Comparison of ENCODE assay signal across 1 cellular context in genomic region chr3:185943363-185944106, GRCh38.
TF ChIP-seq lines count a peak whose summit lies in the region.

No MANE protein-coding gene starts in this region.

TF ChIP-seq in HepG2, 621 proteins besides CTCF, POLR2A, EP300 and RAD21 (continued from another document and continues in another):
- TF ChIP-seq FOXA1 (IDR thresholded peaks at IDR 0.05): no peak
- TF ChIP-seq FOXA1 (CRISPR knock-in tag; IDR thresholded peaks at IDR 0.05): 0 out of 2 replicates have a peak, but pooled peaks have one; percentile 38
- TF ChIP-seq PHB2 (IDR thresholded peaks at IDR 0.05; ENCODE audit: partially characterized antibody): no peak
- no peak for TF ChIP-seq ZNF44 (CRISPR knock-in tag; IDR thresholded peaks at IDR 0.05)
- TF ChIP-seq ZMYM4 (CRISPR knock-in tag; IDR thresholded peaks at IDR 0.05): peak; percentile 65
- no peak for TF ChIP-seq GPBP1L1 (CRISPR knock-in tag; IDR thresholded peaks at IDR 0.05)
- no peak for TF ChIP-seq ZNF446 (CRISPR knock-in tag; IDR thresholded peaks at IDR 0.05)
- no peak for TF ChIP-seq KLF9 (CRISPR knock-in tag; IDR thresholded peaks at IDR 0.05; ENCODE audit: low read depth)
- TF ChIP-seq MIXL1 (CRISPR knock-in tag; IDR thresholded peaks at IDR 0.05): 0 out of 2 replicates have a peak, but pooled peaks have one; percentile 55
- TF ChIP-seq ISX (CRISPR knock-in tag; conservative IDR thresholded peaks at IDR 0.05): no peak
- no peak for TF ChIP-seq KLF11 (CRISPR knock-in tag; IDR thresholded peaks at IDR 0.05)
- no peak for TF ChIP-seq ZNF180 (CRISPR knock-in tag; IDR thresholded peaks at IDR 0.05; ENCODE audit: borderline replicate concordance, low read depth)
- no peak for TF ChIP-seq EZH2 (conservative IDR thresholded peaks at IDR 0.05; ENCODE audit: low read depth, low read length)
- TF ChIP-seq ZNF383 (CRISPR knock-in tag; IDR thresholded peaks at IDR 0.05; ENCODE audit: borderline replicate concordance): no peak
- no peak for TF ChIP-seq TRIM22 (IDR thresholded peaks at IDR 0.05)
- TF ChIP-seq ZNF788 (CRISPR knock-in tag; IDR thresholded peaks at IDR 0.05; ENCODE audit: borderline replicate concordance): no peak; the same call in 1 of the 2 replicates
- TF ChIP-seq THAP8 (CRISPR knock-in tag; IDR thresholded peaks at IDR 0.05; ENCODE audit: borderline replicate concordance): no peak
- TF ChIP-seq CC2D1A (CRISPR knock-in tag; IDR thresholded peaks at IDR 0.05): no peak
- TF ChIP-seq ZBTB10 (CRISPR knock-in tag; IDR thresholded peaks at IDR 0.05; ENCODE audit: borderline replicate concordance): 0 out of 2 replicates have a peak, but pooled peaks have one; percentile 42
- TF ChIP-seq ZNF724P (CRISPR knock-in tag; IDR thresholded peaks at IDR 0.05; ENCODE audit: borderline replicate concordance): no peak
- no peak for TF ChIP-seq PAWR (CRISPR knock-in tag; IDR thresholded peaks at IDR 0.05; ENCODE audit: borderline replicate concordance)
- 0 out of 2 replicates have a peak, but pooled peaks have one; percentile 23 for TF ChIP-seq SIX4 (CRISPR knock-in tag; IDR thresholded peaks at IDR 0.05)
- TF ChIP-seq KAT8 (CRISPR knock-in tag; IDR thresholded peaks at IDR 0.05): peak; percentile 69
- peak; percentile 85 for TF ChIP-seq SALL1 (CRISPR knock-in tag; IDR thresholded peaks at IDR 0.05)
- TF ChIP-seq IRF9 (CRISPR knock-in tag; IDR thresholded peaks at IDR 0.05; ENCODE audit: borderline replicate concordance): no peak
- no peak; the same call in 1 of the 2 replicates for TF ChIP-seq ZFP37 (CRISPR knock-in tag; IDR thresholded peaks at IDR 0.05; ENCODE audit: borderline replicate concordance)
- peak; percentile 39; the same call in 1 of the 2 replicates for TF ChIP-seq ZNF335 (CRISPR knock-in tag; IDR thresholded peaks at IDR 0.05)
- no peak for TF ChIP-seq ZNF20 (CRISPR knock-in tag; IDR thresholded peaks at IDR 0.05)
- TF ChIP-seq THAP7 (CRISPR knock-in tag; IDR thresholded peaks at IDR 0.05): no peak
- no peak for TF ChIP-seq TBX3 (IDR thresholded peaks at IDR 0.05; ENCODE audit: borderline replicate concordance)
- TF ChIP-seq USF2 (IDR thresholded peaks at IDR 0.05; ENCODE audit: low read depth, low read length): no peak
- TF ChIP-seq USF2 (CRISPR knock-in tag; IDR thresholded peaks at IDR 0.05; ENCODE audit: borderline replicate concordance): no peak
- TF ChIP-seq ZBTB26 (CRISPR knock-in tag; IDR thresholded peaks at IDR 0.05; ENCODE audit: borderline replicate concordance): peak; percentile 95
- TF ChIP-seq ZNF296 (CRISPR knock-in tag; conservative IDR thresholded peaks at IDR 0.05): no peak
- TF ChIP-seq ZBTB4 (CRISPR knock-in tag; IDR thresholded peaks at IDR 0.05; ENCODE audit: borderline replicate concordance): no peak
- no peak for TF ChIP-seq ZNF616 (CRISPR knock-in tag; IDR thresholded peaks at IDR 0.05; ENCODE audit: low read depth)
- TF ChIP-seq SMC3 (IDR thresholded peaks at IDR 0.05; ENCODE audit: low read length): peak; percentile 95
- TF ChIP-seq PCBP1 (IDR thresholded peaks at IDR 0.05; ENCODE audit: borderline replicate concordance, low read depth, low read length): no peak
- TF ChIP-seq PATZ1 (CRISPR knock-in tag; IDR thresholded peaks at IDR 0.05): no peak
- TF ChIP-seq NR2F6 (IDR thresholded peaks at IDR 0.05): no peak
- TF ChIP-seq NR2F6 (CRISPR knock-in tag; IDR thresholded peaks at IDR 0.05): peak; percentile 46; the same call in 1 of the 2 replicates
- no peak for TF ChIP-seq NFRKB (IDR thresholded peaks at IDR 0.05)
- TF ChIP-seq HMG20B (CRISPR knock-in tag; conservative IDR thresholded peaks at IDR 0.05): no peak
- TF ChIP-seq MLX (CRISPR knock-in tag; IDR thresholded peaks at IDR 0.05): 0 out of 2 replicates have a peak, but pooled peaks have one; percentile 32
